In the genomic region with DNA sequence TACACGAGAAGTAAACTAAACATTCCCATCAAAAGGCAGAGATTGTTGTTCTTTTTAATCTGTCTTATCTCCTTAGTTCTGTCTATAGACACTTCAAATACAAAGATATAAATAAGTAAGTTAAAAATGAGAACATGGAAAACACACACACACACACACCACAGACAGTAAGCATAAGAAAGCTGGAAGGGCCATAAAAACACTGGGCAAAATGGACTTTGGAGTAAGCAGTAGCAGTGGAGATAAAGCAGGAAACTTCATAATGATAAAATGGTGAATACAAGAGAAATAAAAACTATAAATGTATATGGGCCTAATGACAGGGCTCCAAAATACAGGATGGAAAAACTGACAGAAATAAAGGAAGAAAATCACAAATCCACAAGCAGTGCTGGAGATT, we compare ENCODE assay signal across 31 cellular contexts.
"Had no signal": no experiment of that assay in that cellular context is flagged by ENCODE, and none has a peak within 500 bp of the region (broad histone marks: within the 10 kb centered on the region; RNA-seq: fewer than 3 reads in every experiment).

No MANE protein-coding gene starts in this region.

- H3K9ac ChIP-seq: neural progenitor cell, parathyroid adenoma had no signal

- H3K4me3 Mint-ChIP-seq: natural killer cell; nephron; neural progenitor cell; stimulated activated memory B cell treated with anti-CD40 and anti-IgM and Interleukin-4, amounts not matched to agents 10 μg/mL and 1 μg/mL and 100 μg/mL, for 72 hours; stimulated activated naive CD8-positive, alpha-beta T cell treated with anti-CD3 and anti-CD28 coated beads, Interleukin-15, amount 100 ng/mL, for 72 hours; type B pancreatic cell had no signal

- H3K9me3 Mint-ChIP-seq: natural killer cell; neural progenitor cell; stimulated activated memory B cell treated with anti-CD40 and anti-IgM and Interleukin-4, amounts not matched to agents 10 μg/mL and 1 μg/mL and 100 μg/mL, for 72 hours; stimulated activated naive CD8-positive, alpha-beta T cell treated with anti-CD3 and anti-CD28 coated beads, Interleukin-15, amount 100 ng/mL, for 72 hours; type B pancreatic cell had no signal

- H3K4me1 Mint-ChIP-seq: natural killer cell had no signal

- H3K27me3 ChIP-seq: neural progenitor cell, ovary, right lobe of liver, sigmoid colon, spleen, suprapubic skin, testis, tibial artery, transverse colon, upper lobe of right lung, uterus had no signal

- H3K36me3 ChIP-seq: neural progenitor cell, ovary, transverse colon, upper lobe of right lung, uterus had no signal

- DNase-seq: natural killer cell; occipital lobe; ovary; posterior cingulate gyrus; psoas muscle; right cardiac atrium; right lobe of liver; sigmoid colon; spleen; stimulated activated CD4-positive, alpha-beta T cell treated with anti-CD3 and anti-CD28 coated beads, Interleukin-12 subunit alpha, Interleukin-12 subunit beta, amount 100 ng/mL, for 4 hours; stimulated activated CD4-positive, alpha-beta T cell treated with anti-CD3 and anti-CD28 coated beads, Interleukin-1b, Interleukin-23, amount 100 ng/mL, for 48 hours; stimulated activated CD4-positive, alpha-beta T cell treated with anti-CD3 and anti-CD28 coated beads, Interleukin-4, amount 100 ng/mL, for 1 hour; stimulated activated CD4-positive, alpha-beta T cell treated with anti-CD3 and anti-CD28 coated beads, Interleukin-4, amount 100 ng/mL, for 4 hours; stimulated activated CD8-positive, alpha-beta memory T cell treated with anti-CD3 and anti-CD28 coated beads, Interleukin-4, amount 100 ng/mL, for 48 hours; stimulated activated naive CD4-positive, alpha-beta T cell; stimulated activated naive CD8-positive, alpha-beta T cell treated with anti-CD3 and anti-CD28 coated beads, Interleukin-15, amount 100 ng/mL, for 72 hours; stimulated activated naive CD8-positive, alpha-beta T cell treated with anti-CD3 and anti-CD28 coated beads, Interleukin-15, Interleukin-2, amounts not matched to agents 100 U/mL and 50 U/mL, for 24 hours; substantia nigra; testis; tibial artery; transverse colon; upper lobe of right lung; uterus had no signal

- ATAC-seq: natural killer cell; psoas muscle; right cardiac atrium; right lobe of liver; stimulated activated memory B cell treated with anti-CD40 and anti-IgM and Interleukin-4, amounts not matched to agents 10 μg/mL and 1 μg/mL and 100 μg/mL, for 72 hours; stimulated activated naive CD8-positive, alpha-beta T cell treated with anti-CD3 and anti-CD28 coated beads, Interleukin-15, amount 100 ng/mL, for 72 hours; stimulated activated naive CD8-positive, alpha-beta T cell treated with anti-CD3 and anti-CD28 coated beads, Interleukin-15, Interleukin-2, amounts not matched to agents 100 U/mL and 50 U/mL, for 24 hours; upper lobe of right lung had no signal

- H3K36me3 Mint-ChIP-seq: type B pancreatic cell had no signal

- H3K4me3 ChIP-seq: neural progenitor cell, ovary, psoas muscle, right lobe of liver, sigmoid colon, smooth muscle cell, spleen, suprapubic skin, testis, tibial artery, transverse colon, upper lobe of right lung, uterus had no signal

- H3K4me1 ChIP-seq: neural progenitor cell, parathyroid adenoma, psoas muscle, right lobe of liver, sigmoid colon, testis, transverse colon, upper lobe of right lung, uterus had no signal

- H3K4me2 ChIP-seq: neural progenitor cell, smooth muscle cell had no signal

- H2AFZ ChIP-seq: neural progenitor cell, parathyroid adenoma had no signal

- H3K27me3 Mint-ChIP-seq: progenitor cell of endocrine pancreas; stimulated activated memory B cell treated with anti-CD40 and anti-IgM and Interleukin-4, amounts not matched to agents 10 μg/mL and 1 μg/mL and 100 μg/mL, for 72 hours; stimulated activated naive CD8-positive, alpha-beta T cell treated with anti-CD3 and anti-CD28 coated beads, Interleukin-15, amount 100 ng/mL, for 72 hours; type B pancreatic cell had no signal

- H3K9me3 ChIP-seq: ovary, psoas muscle, right lobe of liver, sigmoid colon, spleen, suprapubic skin, testis, tibial artery, transverse colon, upper lobe of right lung, uterus had no signal

- H3K27ac Mint-ChIP-seq: natural killer cell; nephron; neural progenitor cell; progenitor cell of endocrine pancreas; stimulated activated memory B cell treated with anti-CD40 and anti-IgM and Interleukin-4, amounts not matched to agents 10 μg/mL and 1 μg/mL and 100 μg/mL, for 72 hours; stimulated activated naive CD8-positive, alpha-beta T cell treated with anti-CD3 and anti-CD28 coated beads, Interleukin-15, amount 100 ng/mL, for 72 hours; type B pancreatic cell had no signal

- H3K27ac ChIP-seq: neural progenitor cell, ovary, parathyroid adenoma, psoas muscle, right lobe of liver, sigmoid colon, spleen, suprapubic skin, testis, tibial artery, transverse colon, upper lobe of right lung, uterus had no signal
